Comparison of ENCODE assay signal across 1 cellular context in genomic region chr11:131095501-131096185, GRCh38.
TF ChIP-seq lines count a peak whose summit lies in the region.

No MANE protein-coding gene starts in this region.

TF ChIP-seq in GM23338, 12 proteins besides CTCF, POLR2A, EP300 and RAD21 (continued from another document):
- no peak for TF ChIP-seq ETS1 (IDR thresholded peaks at IDR 0.05)
- no peak for TF ChIP-seq ZNF114 (CRISPR knock-in tag; IDR thresholded peaks at IDR 0.05)
- no peak for TF ChIP-seq CREB1 (CRISPR knock-in tag; IDR thresholded peaks at IDR 0.05; ENCODE audit: low read depth)
- TF ChIP-seq EZH2 (IDR thresholded peaks at IDR 0.05; ENCODE audit: low read depth, unreplicated experiment): no peak
- TF ChIP-seq EZH2phosphoT487 (IDR thresholded peaks at IDR 0.05; ENCODE audit: unreplicated experiment): no peak
- no peak for TF ChIP-seq REST (IDR thresholded peaks at IDR 0.05; ENCODE audit: unreplicated experiment)
- TF ChIP-seq STAT1 (IDR thresholded peaks at IDR 0.05; ENCODE audit: unreplicated experiment): no peak
- no peak for TF ChIP-seq POLR2AphosphoS5 (IDR thresholded peaks at IDR 0.05; ENCODE audit: low read depth)
- TF ChIP-seq ZNF331 (CRISPR knock-in tag; IDR thresholded peaks at IDR 0.05; ENCODE audit: low read depth): no peak
